Comparison of ENCODE assay signal across 18 cellular contexts in the genomic region with DNA sequence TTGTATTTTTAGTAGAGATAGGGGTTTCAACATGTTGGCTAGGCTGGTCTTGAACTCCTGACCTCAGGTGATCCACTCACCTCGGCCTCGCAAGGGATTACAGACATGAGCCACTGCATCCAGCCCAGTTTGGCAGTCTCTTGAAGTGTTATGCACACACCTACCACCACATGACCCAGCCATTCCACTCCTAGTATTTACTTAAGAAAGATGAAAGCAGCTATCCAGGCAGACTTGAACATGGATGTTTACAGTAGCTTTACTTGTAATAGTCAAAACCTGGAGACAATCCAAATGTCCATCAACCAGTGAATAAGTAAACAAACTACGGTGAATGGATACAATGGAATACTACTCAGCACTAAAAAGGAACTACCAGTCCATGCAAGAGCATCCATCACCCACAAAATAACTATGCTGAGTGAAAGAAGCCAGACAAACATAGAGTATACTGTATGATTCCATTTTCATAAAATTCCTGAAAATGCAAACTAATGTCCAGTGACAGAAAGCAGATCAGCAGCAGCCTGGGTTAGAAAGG. TPM values are rescaled to one million over a fixed set of nuclear protein-coding genes. Genes with fewer than 3 reads are reported as not detected.
A peak's percentile ranks its signal among the peaks of the same experiment; 100 is the strongest.
DNase-seq lines count a peak whose midpoint lies in the region; FAIRE-seq and TF ChIP-seq lines count a peak whose summit lies in the region.
"Had no signal": no experiment of that assay in that cellular context is flagged by ENCODE, and none has a peak within 500 bp of the region (broad histone marks: within the 10 kb centered on the region; RNA-seq: fewer than 3 reads in every experiment).

No MANE protein-coding gene starts in this region.

- H3K4me1 ChIP-seq in stomach (peaks cover 27 to 48% (median 34%) of the 10 kb centered on the region in 4 donors), HAP-1 (peaks cover 14% of the 10 kb centered on the region)
- H3K4me1 ChIP-seq: SJSA1 had no signal

- no peaks in the 10 kb centered on the region for H3K4me1 Mint-ChIP-seq in activated CD4-positive, alpha-beta memory T cell treated with anti-CD3 and anti-CD28 coated beads for 36 hours (ENCODE audit: low read depth)

- DNase-seq in NCI-H345 (lab: John Stamatoyannopoulos, UW) = peak; percentile 45
- DNase-seq in NCI-H345 treated with DMSO at 0.1 percent for 48 hours (lab: John Stamatoyannopoulos, UW; ENCODE audit: unreplicated experiment) = no peak
- DNase-seq in NCI-H69 (lab: John Stamatoyannopoulos, UW) = peak; percentile 74
- peak; percentile 79 for DNase-seq in stomach
- DNase-seq in lower leg skin (ENCODE audit: low spot score in 2 of 2) = no peak
- no peak for DNase-seq in HAP-1 (ENCODE audit: low spot score in 2 of 2)
- no peak for DNase-seq in activated CD4-positive, alpha-beta memory T cell treated with anti-CD3 and anti-CD28 coated beads for 36 hours
- DNase-seq: activated effector memory CD4-positive, alpha-beta T cell treated with anti-CD3 and anti-CD28 coated beads, Interleukin-2, amount 50 U/mL, for 16 hours; amniotic stem cell; central memory CD4-positive, alpha-beta T cell; EL; kidney glomerular epithelial cell; NCI-H2081 treated with DMSO at 0.1 percent for 48 hours had no signal

- POLR2A ChIA-PET in activated CD4-positive, alpha-beta memory T cell treated with anti-CD3 and anti-CD28 coated beads for 36 hours (lab: Charles Lee) = no interaction called here

- TF ChIP-seq CTCF in stomach (IDR thresholded peaks at IDR 0.05) (no peak), lower leg skin (IDR thresholded peaks at IDR 0.05) (peak in 1 of 3 donors; percentile 99)

- intact Hi-C loops in stomach (cut with DNase I; ENCODE audit: low total_unique reads) (no loop called here), lower leg skin (cut with DNase I; ENCODE audit: low total_unique reads) (no loop called here)
- intact Hi-C loops in activated CD4-positive, alpha-beta memory T cell treated with anti-CD3 and anti-CD28 coated beads for 36 hours (cut with micrococcal nuclease) = no loop called here

- H3K4me3 ChIP-seq in stomach = no peak overlapping the region
- no peak overlapping the region for H3K4me3 ChIP-seq in lower leg skin (ENCODE audit: low read depth, poor library complexity, severe bottlenecking)
- H3K4me3 ChIP-seq in HAP-1 = no peak overlapping the region
- H3K4me3 ChIP-seq: right atrium auricular region, SJSA1 had no signal

- no peaks in the 10 kb centered on the region for H3K9me3 ChIP-seq in stomach
- no peaks in the 10 kb centered on the region for H3K9me3 ChIP-seq in HAP-1
- H3K9me3 ChIP-seq: right atrium auricular region, SJSA1 had no signal

- H3K27me3 ChIP-seq in stomach = no peaks in the 10 kb centered on the region
- H3K27me3 ChIP-seq in HAP-1 (ENCODE audit: low read depth) = no peaks in the 10 kb centered on the region
- H3K27me3 ChIP-seq: right atrium auricular region, SJSA1 had no signal

- in situ Hi-C loops in HAP-1 (cut with MboI; ENCODE audit: low sequenced_read_pairs) = no loop called here

- 22 to 58% (median 30%) methylated on average over 3 of the region's 3 CpGs for WGBS in stomach, 5 donors
- WGBS in lower leg skin, 2 donors = 86 to 90% methylated on average over 3 of the region's 3 CpGs

- TF ChIP-seq EP300 in stomach (IDR thresholded peaks at IDR 0.05) = no peak

- H3K27me3 Mint-ChIP-seq in activated CD4-positive, alpha-beta memory T cell treated with anti-CD3 and anti-CD28 coated beads for 36 hours = no peaks in the 10 kb centered on the region
- H3K27me3 Mint-ChIP-seq: stimulated activated naive CD8-positive, alpha-beta T cell treated with anti-CD3 and anti-CD28 coated beads, Interleukin-15, Interleukin-2, amounts not matched to agents 100 ng/mL and 50 ng/mL, for 24 hours had no signal

- no peaks in the 10 kb centered on the region for H3K36me3 ChIP-seq in stomach
- no peaks in the 10 kb centered on the region for H3K36me3 ChIP-seq in HAP-1 (replicated peaks)
- H3K36me3 ChIP-seq: right atrium auricular region, SJSA1 had no signal

- CTCF ChIA-PET in activated CD4-positive, alpha-beta memory T cell treated with anti-CD3 and anti-CD28 coated beads for 36 hours (lab: Charles Lee) = interaction anchor here (0.6 kb wide), 1 partner anchor 241 kb away, joined by 4 read pairs; no protein-coding TSS in a partner anchor

- no peak overlapping the region for H3K27ac Mint-ChIP-seq in activated CD4-positive, alpha-beta memory T cell treated with anti-CD3 and anti-CD28 coated beads for 36 hours
- H3K27ac Mint-ChIP-seq: stimulated activated naive CD8-positive, alpha-beta T cell treated with anti-CD3 and anti-CD28 coated beads, Interleukin-15, Interleukin-2, amounts not matched to agents 100 ng/mL and 50 ng/mL, for 24 hours had no signal

- H3K36me3 Mint-ChIP-seq in activated CD4-positive, alpha-beta memory T cell treated with anti-CD3 and anti-CD28 coated beads for 36 hours = no peaks in the 10 kb centered on the region

- FAIRE-seq in islet of Langerhans (lab: Jason Lieb, UNC) = peak; percentile 60
- FAIRE-seq: urothelium cell line had no signal

- no peaks in the 10 kb centered on the region for H3K9me3 Mint-ChIP-seq in activated CD4-positive, alpha-beta memory T cell treated with anti-CD3 and anti-CD28 coated beads for 36 hours
- H3K9me3 Mint-ChIP-seq: stimulated activated naive CD8-positive, alpha-beta T cell treated with anti-CD3 and anti-CD28 coated beads, Interleukin-15, Interleukin-2, amounts not matched to agents 100 ng/mL and 50 ng/mL, for 24 hours had no signal

- H3K27ac ChIP-seq in stomach = peak overlapping the region in 3 of 5 donors; percentile 6 to 87 (median 59)
- H3K27ac ChIP-seq: SJSA1 had no signal

- no peak overlapping the region for H3K4me3 Mint-ChIP-seq in activated CD4-positive, alpha-beta memory T cell treated with anti-CD3 and anti-CD28 coated beads for 36 hours
- H3K4me3 Mint-ChIP-seq: stimulated activated naive CD8-positive, alpha-beta T cell treated with anti-CD3 and anti-CD28 coated beads, Interleukin-15, Interleukin-2, amounts not matched to agents 100 ng/mL and 50 ng/mL, for 24 hours had no signal

- TF ChIP-seq POLR2A in stomach (IDR thresholded peaks at IDR 0.05) (no peak), lower leg skin (IDR thresholded peaks at IDR 0.05) (no peak)

RNA-seq across cellular contexts. Expression of a gene that starts 37.8 kb away (rescaled TPM):
- total RNA-seq in stomach (10 to 100 TPM in 4 of 5 donors, 1 to 10 TPM in 1; 3.7 to 72.9 (median 25.0) TPM), lower leg skin (10 to 100 TPM; 25.5 to 79.9 (median 40.6) TPM)
- 10 to 100 TPM in 2 of 3 donors, 1 to 10 TPM in 1; 9.5 to 15.0 (median 10.7) TPM for polyA plus RNA-seq in stomach
- under 1 TPM; 0.27 to 0.33 TPM for total RNA-seq in activated CD4-positive, alpha-beta memory T cell treated with anti-CD3 and anti-CD28 coated beads for 36 hours

RNA-seq across cellular contexts. Expression of a gene that starts 57.2 kb away (rescaled TPM):
- 10 to 100 TPM in 2 of 5 donors, 1 to 10 TPM in 3; 2.9 to 14.5 (median 6.7) TPM for total RNA-seq in stomach
- polyA plus RNA-seq in stomach = 10 to 100 TPM; 11.2 to 14.1 (median 12.3) TPM
- 10 to 100 TPM; 14.8 to 29.3 (median 24.2) TPM for total RNA-seq in lower leg skin
- total RNA-seq in activated CD4-positive, alpha-beta memory T cell treated with anti-CD3 and anti-CD28 coated beads for 36 hours = 10 to 100 TPM; 12.1 to 12.2 TPM

RNA-seq across cellular contexts. Expression of a gene that starts 57.5 kb away (rescaled TPM):
- total RNA-seq in stomach (10 to 100 TPM in 4 of 5 donors, 1 to 10 TPM in 1; 7.0 to 44.6 (median 30.3) TPM), lower leg skin (10 to 100 TPM; 29.9 to 47.5 (median 44.3) TPM)
- polyA plus RNA-seq in stomach = 10 to 100 TPM; 13.3 to 38.1 (median 23.7) TPM
- 10 to 100 TPM; 38.3 to 41.1 TPM for total RNA-seq in activated CD4-positive, alpha-beta memory T cell treated with anti-CD3 and anti-CD28 coated beads for 36 hours

Comparison
In these comparisons a context has a peak if more than half of its experiments do, and no peak if none do; other contexts are left out.
1. DNase-seq: peak in NCI-H345 (single experiment), NCI-H69 (single experiment) and stomach (single experiment); none in NCI-H345 treated with DMSO at 0.1 percent for 48 hours (single experiment), lower leg skin (0 of 2), HAP-1 (0 of 2) and activated CD4-positive, alpha-beta memory T cell treated with anti-CD3 and anti-CD28 coated beads for 36 hours (single experiment).